Comparison of ENCODE assay signal across 27 cellular contexts in genomic region chr10:12723240-12723639, GRCh38.
"Had no signal": no experiment of that assay in that cellular context is flagged by ENCODE, and none has a peak within 500 bp of the region (broad histone marks: within the 10 kb centered on the region; RNA-seq: fewer than 3 reads in every experiment).

No MANE protein-coding gene starts in this region.

- H3K27me3 ChIP-seq: neural progenitor cell, ovary, right lobe of liver, sigmoid colon, suprapubic skin, testis, tibial artery, transverse colon, upper lobe of left lung, vagina had no signal

- H3K4me3 Mint-ChIP-seq: natural killer cell; nephron; neural progenitor cell; stimulated activated memory B cell treated with anti-CD40 and anti-IgM and Interleukin-4, amounts not matched to agents 10 μg/mL and 1 μg/mL and 100 μg/mL, for 72 hours; stimulated activated naive CD8-positive, alpha-beta T cell treated with anti-CD3 and anti-CD28 coated beads, Interleukin-15, amount 100 ng/mL, for 72 hours had no signal

- H3K27ac ChIP-seq: neural progenitor cell, ovary, parathyroid adenoma, psoas muscle, right lobe of liver, sigmoid colon, suprapubic skin, testis, tibial artery, transverse colon, upper lobe of left lung, vagina had no signal

- H3K9me3 Mint-ChIP-seq: natural killer cell; nephron; neural progenitor cell; stimulated activated memory B cell treated with anti-CD40 and anti-IgM and Interleukin-4, amounts not matched to agents 10 μg/mL and 1 μg/mL and 100 μg/mL, for 72 hours; stimulated activated naive CD8-positive, alpha-beta T cell treated with anti-CD3 and anti-CD28 coated beads, Interleukin-15, amount 100 ng/mL, for 72 hours had no signal

- H3K36me3 ChIP-seq: neural progenitor cell, ovary, right lobe of liver, sigmoid colon, suprapubic skin, tibial artery, transverse colon, upper lobe of left lung, vagina had no signal

- H3K27ac Mint-ChIP-seq: natural killer cell; nephron; neural progenitor cell; progenitor cell of endocrine pancreas; stimulated activated memory B cell treated with anti-CD40 and anti-IgM and Interleukin-4, amounts not matched to agents 10 μg/mL and 1 μg/mL and 100 μg/mL, for 72 hours; stimulated activated naive CD8-positive, alpha-beta T cell treated with anti-CD3 and anti-CD28 coated beads, Interleukin-15, amount 100 ng/mL, for 72 hours had no signal

- ATAC-seq: natural killer cell; psoas muscle; right cardiac atrium; right lobe of liver; stimulated activated memory B cell treated with anti-CD40 and anti-IgM and Interleukin-4, amounts not matched to agents 10 μg/mL and 1 μg/mL and 100 μg/mL, for 72 hours; stimulated activated naive CD8-positive, alpha-beta T cell treated with anti-CD3 and anti-CD28 coated beads, Interleukin-15, amount 100 ng/mL, for 72 hours; stimulated activated naive CD8-positive, alpha-beta T cell treated with anti-CD3 and anti-CD28 coated beads, Interleukin-15, Interleukin-2, amounts not matched to agents 100 U/mL and 50 U/mL, for 24 hours had no signal

- H3K9me3 ChIP-seq: ovary, psoas muscle, right lobe of liver, sigmoid colon, suprapubic skin, testis, tibial artery, transverse colon, upper lobe of left lung, vagina had no signal

- H3K4me1 ChIP-seq: psoas muscle, testis had no signal

- H3K4me3 ChIP-seq: neural progenitor cell, ovary, psoas muscle, right lobe of liver, sigmoid colon, suprapubic skin, testis, tibial artery, transverse colon, upper lobe of left lung, vagina had no signal

- DNase-seq: natural killer cell; occipital lobe; ovary; psoas muscle; right cardiac atrium; right lobe of liver; small intestine; stimulated activated CD4-positive, alpha-beta T cell treated with anti-CD3 and anti-CD28 coated beads, Interleukin-15, amount 100 ng/mL, for 24 hours; stimulated activated CD4-positive, alpha-beta T cell treated with anti-CD3 and anti-CD28 coated beads, Interleukin-2, amount 100 ng/mL, for 24 hours; stimulated activated CD4-positive, alpha-beta T cell treated with anti-CD3 and anti-CD28 coated beads, Interleukin-2, amount 100 ng/mL, for 48 hours; stimulated activated CD4-positive, alpha-beta T cell treated with anti-CD3 and anti-CD28 coated beads, Interleukin-4, amount 100 ng/mL, for 24 hours; stimulated activated naive CD4-positive, alpha-beta T cell; stimulated activated naive CD8-positive, alpha-beta T cell treated with anti-CD3 and anti-CD28 coated beads, Interleukin-15, amount 100 ng/mL, for 72 hours; stimulated activated naive CD8-positive, alpha-beta T cell treated with anti-CD3 and anti-CD28 coated beads, Interleukin-15, Interleukin-2, amounts not matched to agents 100 U/mL and 50 U/mL, for 24 hours; substantia nigra; testis; tibial artery; transverse colon; upper lobe of left lung had no signal

- H3K27me3 Mint-ChIP-seq: stimulated activated memory B cell treated with anti-CD40 and anti-IgM and Interleukin-4, amounts not matched to agents 10 μg/mL and 1 μg/mL and 100 μg/mL, for 72 hours; stimulated activated naive CD8-positive, alpha-beta T cell treated with anti-CD3 and anti-CD28 coated beads, Interleukin-15, amount 100 ng/mL, for 72 hours had no signal

- H3K36me3 Mint-ChIP-seq: natural killer cell had no signal
